Comparison of ENCODE assay signal across 16 cellular contexts in the genomic region with DNA sequence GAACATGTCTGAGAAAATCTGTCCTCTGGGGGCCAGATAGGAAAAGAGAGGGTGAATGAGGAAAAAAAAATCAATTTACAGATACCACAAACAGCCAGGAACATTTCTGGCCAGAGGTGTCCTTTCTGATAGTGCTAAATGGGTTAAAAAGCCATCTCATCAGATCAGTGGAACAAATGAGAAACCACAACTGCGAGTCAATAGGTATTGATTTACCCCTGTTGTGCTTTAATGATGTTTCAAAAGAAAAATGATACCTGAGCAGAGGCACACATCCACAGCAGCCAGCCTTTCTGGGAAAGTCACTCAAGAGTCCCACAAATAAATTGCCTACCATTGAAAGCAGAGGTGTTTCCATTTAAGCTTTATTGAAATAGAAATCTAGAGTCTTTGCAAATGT.
DNase-seq lines count a peak whose midpoint lies in the region; ATAC-seq, FAIRE-seq and TF ChIP-seq lines count a peak whose summit lies in the region.
"Had no signal": no experiment of that assay in that cellular context is flagged by ENCODE, and none has a peak within 500 bp of the region (broad histone marks: within the 10 kb centered on the region; RNA-seq: fewer than 3 reads in every experiment).

No MANE protein-coding gene starts in this region.

- intact Hi-C loops in GM12878 (cut with micrococcal nuclease; ENCODE audit: unreplicated experiment), result no loop called here

- peak; percentile 18 for FAIRE-seq in GM12878 (lab: Jason Lieb, UNC)
- FAIRE-seq: GM18507, H54 had no signal

- no peaks in the 10 kb centered on the region for H3K36me3 ChIP-seq in GM12878 (ENCODE audit: control insufficient read depth in 2 of 2, insufficient read depth in 2 of 2, low read length in 1 of 2)

- no peak overlapping the region for H3K27ac Mint-ChIP-seq in activated T-cell treated with anti-CD3 and anti-CD28 coated beads, Interleukin-2, amount 50 U/mL, for 72 hours
- no peak overlapping the region for H3K27ac Mint-ChIP-seq in stimulated activated naive CD8-positive, alpha-beta T cell treated with anti-CD3 and anti-CD28 coated beads, Interleukin-15, amount 100 ng/mL, for 72 hours
- H3K27ac Mint-ChIP-seq: CD14-positive monocyte; CD8-positive, alpha-beta T cell had no signal

- H3K4me1 Mint-ChIP-seq in activated T-cell treated with anti-CD3 and anti-CD28 coated beads, Interleukin-2, amount 50 U/mL, for 72 hours (ENCODE audit: low read depth), result peaks cover 22% of the 10 kb centered on the region
- peaks cover 34% of the 10 kb centered on the region for H3K4me1 Mint-ChIP-seq in stimulated activated naive CD8-positive, alpha-beta T cell treated with anti-CD3 and anti-CD28 coated beads, Interleukin-15, amount 100 ng/mL, for 72 hours

- no peaks in the 10 kb centered on the region for H3K9me3 Mint-ChIP-seq in activated T-cell treated with anti-CD3 and anti-CD28 coated beads, Interleukin-2, amount 50 U/mL, for 72 hours
- no peaks in the 10 kb centered on the region for H3K9me3 Mint-ChIP-seq in stimulated activated naive CD8-positive, alpha-beta T cell treated with anti-CD3 and anti-CD28 coated beads, Interleukin-15, amount 100 ng/mL, for 72 hours
- H3K9me3 Mint-ChIP-seq: CD14-positive monocyte; CD8-positive, alpha-beta T cell had no signal

- H3K4me3 ChIP-seq in GM12878, result no peak overlapping the region
- H3K4me3 ChIP-seq: GM23248 had no signal

- no peak for DNase-seq in activated T-cell treated with anti-CD3 and anti-CD28 coated beads, Interleukin-2, amount 50 U/mL, for 72 hours
- DNase-seq in activated T-cell treated with anti-CD3 and anti-CD28 coated beads for 4 hours (no peak), NCI-H748 (lab: John Stamatoyannopoulos, UW; ENCODE audit: unreplicated experiment) (peak; percentile 82), GM12878 (ENCODE audit: low read depth, low spot score) (no peak), 8988T (no peak)
- DNase-seq in stimulated activated naive CD8-positive, alpha-beta T cell treated with anti-CD3 and anti-CD28 coated beads, Interleukin-15, amount 100 ng/mL, for 72 hours, result no peak
- DNase-seq: CD8-positive, alpha-beta T cell; COR-L47; GM23248; IMR-90 had no signal

- H3K36me3 Mint-ChIP-seq in activated T-cell treated with anti-CD3 and anti-CD28 coated beads, Interleukin-2, amount 50 U/mL, for 72 hours (ENCODE audit: insufficient read depth in 2 of 2), result no peaks in the 10 kb centered on the region
- H3K36me3 Mint-ChIP-seq: CD14-positive monocyte; CD8-positive, alpha-beta T cell had no signal

- H3K9ac ChIP-seq in GM12878 (ENCODE audit: control insufficient read depth, insufficient read depth, low read length), result no peak overlapping the region
- H3K9ac ChIP-seq: GM23248 had no signal

- H3K4me2 ChIP-seq in GM12878 (ENCODE audit: control insufficient read depth, insufficient read depth), result no peak overlapping the region

- RAD21 ChIA-PET in GM12878 (lab: Charles Lee; ENCODE audit: unreplicated experiment), result no interaction called here

- peaks cover 2% of the 10 kb centered on the region in 2 experiments; a peak in 1 of 4 replicates for H3K27me3 ChIP-seq in GM12878 (replicated peaks in 1 of 2; ENCODE audit: control insufficient read depth in 2 of 2, insufficient read depth in 2 of 2, low read length in 1 of 2)

- 7% methylated on average over 1 of the region's 1 CpG for WGBS in GM12878 (ENCODE audit: insufficient coverage, insufficient replicate concordance, low lambda C conversion rate, missing lambda C conversion rate)

- no peak overlapping the region for H2AFZ ChIP-seq in GM12878 (ENCODE audit: control insufficient read depth, low read depth, low read length)
- H2AFZ ChIP-seq: GM23248 had no signal

- BruUV-seq in GM12878 (replicated peaks; lab: Mats Ljungman, UMichigan), result no TSS peak

- CTCF ChIA-PET in GM12878 (lab: Yijun Ruan, JAX), result no interaction called here

- no peak for TF ChIP-seq EP300 in GM12878 (IDR thresholded peaks at IDR 0.05; ENCODE audit: borderline replicate concordance in 1 of 2, control insufficient read depth in 1 of 2, low read depth in 2 of 2, low read length in 2 of 2)

- H4K20me1 ChIP-seq in GM12878 (ENCODE audit: control insufficient read depth, insufficient read depth), result no peaks in the 10 kb centered on the region

- SMC1A ChIA-PET in GM12878 (lab: Charles Lee; ENCODE audit: uncharacterized antibody, unreplicated experiment), result interaction anchor here (2.3 kb wide), 1 partner anchor 76 kb away, joined by 5 read pairs; no protein-coding TSS in a partner anchor

- no peak for TF ChIP-seq CTCF in GM12878 (IDR thresholded peaks at IDR 0.05 in 2 of 3, conservative IDR thresholded peaks at IDR 0.05 in 1 of 3; ENCODE audit: control insufficient read depth in 2 of 3, extremely low read depth in 1 of 3, insufficient read depth in 1 of 3, low read depth in 3 of 3, low read length in 3 of 3)

- no peak overlapping the region for H3K27ac ChIP-seq in GM12878 (ENCODE audit: control insufficient read depth, insufficient read depth)
- H3K27ac ChIP-seq: GM23248 had no signal

- H3K9me3 ChIP-seq in GM12878 (replicated peaks; ENCODE audit: control insufficient read depth, insufficient read depth, low read length), result no peaks in the 10 kb centered on the region

- in situ Hi-C loops in GM12878 (cut with MboI), result no loop called here

- H3K79me2 ChIP-seq in GM12878 (ENCODE audit: control insufficient read depth, insufficient read depth, low read length), result no peaks in the 10 kb centered on the region

- ATAC-seq in activated T-cell treated with anti-CD3 and anti-CD28 coated beads, Interleukin-2, amount 50 U/mL, for 72 hours (replicated peaks in 1 of 2), result peak; percentile 38 to 46
- ATAC-seq in GM12878 (no peak), HG03159 (IDR thresholded peaks at IDR 0.05; ENCODE audit: unreplicated experiment) (no peak), GM21737 (IDR thresholded peaks at IDR 0.05; ENCODE audit: unreplicated experiment) (no peak)
- peak; percentile 40 for ATAC-seq in stimulated activated naive CD8-positive, alpha-beta T cell treated with anti-CD3 and anti-CD28 coated beads, Interleukin-15, amount 100 ng/mL, for 72 hours
- ATAC-seq: CD8-positive, alpha-beta T cell; HCT116 had no signal

- no peaks in the 10 kb centered on the region for H3K4me1 ChIP-seq in GM12878 (ENCODE audit: control insufficient read depth, insufficient read depth, low read length)

- TF ChIP-seq POLR2A in GM12878 (IDR thresholded peaks at IDR 0.05; ENCODE audit: low read depth, low read length), result no peak

- peaks cover 10% of the 10 kb centered on the region for H3K27me3 Mint-ChIP-seq in activated T-cell treated with anti-CD3 and anti-CD28 coated beads, Interleukin-2, amount 50 U/mL, for 72 hours (ENCODE audit: low read depth)
- peaks cover 16% of the 10 kb centered on the region for H3K27me3 Mint-ChIP-seq in stimulated activated naive CD8-positive, alpha-beta T cell treated with anti-CD3 and anti-CD28 coated beads, Interleukin-15, amount 100 ng/mL, for 72 hours

- POLR2A ChIA-PET in GM12878 (lab: Charles Lee), result interaction anchor here (0.5 kb wide), 1 partner anchor 245 kb away, joined by 4 read pairs; no protein-coding TSS in a partner anchor

- TF ChIP-seq RAD21 in GM12878 (IDR thresholded peaks at IDR 0.05; ENCODE audit: insufficient read depth, low read depth, low read length), result no peak

- H3K4me3 Mint-ChIP-seq in activated T-cell treated with anti-CD3 and anti-CD28 coated beads, Interleukin-2, amount 50 U/mL, for 72 hours, result no peak overlapping the region
- H3K4me3 Mint-ChIP-seq in stimulated activated naive CD8-positive, alpha-beta T cell treated with anti-CD3 and anti-CD28 coated beads, Interleukin-15, amount 100 ng/mL, for 72 hours, result peak overlapping the region in 1 of 2 donors; percentile 1
- H3K4me3 Mint-ChIP-seq: CD14-positive monocyte; CD8-positive, alpha-beta T cell had no signal

TF ChIP-seq in GM12878, 131 proteins besides CTCF, POLR2A, EP300 and RAD21:
- no peak for TF ChIP-seq RFX5 (IDR thresholded peaks at IDR 0.05; ENCODE audit: low read depth, low read length)
- TF ChIP-seq, protein P1, sequence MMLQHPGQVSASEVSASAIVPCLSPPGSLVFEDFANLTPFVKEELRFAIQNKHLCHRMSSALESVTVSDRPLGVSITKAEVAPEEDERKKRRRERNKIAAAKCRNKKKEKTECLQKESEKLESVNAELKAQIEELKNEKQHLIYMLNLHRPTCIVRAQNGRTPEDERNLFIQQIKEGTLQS (IDR thresholded peaks at IDR 0.05; ENCODE audit: borderline replicate concordance, extremely low read depth, low read depth, low read length), result no peak
- TF ChIP-seq, protein P2, sequence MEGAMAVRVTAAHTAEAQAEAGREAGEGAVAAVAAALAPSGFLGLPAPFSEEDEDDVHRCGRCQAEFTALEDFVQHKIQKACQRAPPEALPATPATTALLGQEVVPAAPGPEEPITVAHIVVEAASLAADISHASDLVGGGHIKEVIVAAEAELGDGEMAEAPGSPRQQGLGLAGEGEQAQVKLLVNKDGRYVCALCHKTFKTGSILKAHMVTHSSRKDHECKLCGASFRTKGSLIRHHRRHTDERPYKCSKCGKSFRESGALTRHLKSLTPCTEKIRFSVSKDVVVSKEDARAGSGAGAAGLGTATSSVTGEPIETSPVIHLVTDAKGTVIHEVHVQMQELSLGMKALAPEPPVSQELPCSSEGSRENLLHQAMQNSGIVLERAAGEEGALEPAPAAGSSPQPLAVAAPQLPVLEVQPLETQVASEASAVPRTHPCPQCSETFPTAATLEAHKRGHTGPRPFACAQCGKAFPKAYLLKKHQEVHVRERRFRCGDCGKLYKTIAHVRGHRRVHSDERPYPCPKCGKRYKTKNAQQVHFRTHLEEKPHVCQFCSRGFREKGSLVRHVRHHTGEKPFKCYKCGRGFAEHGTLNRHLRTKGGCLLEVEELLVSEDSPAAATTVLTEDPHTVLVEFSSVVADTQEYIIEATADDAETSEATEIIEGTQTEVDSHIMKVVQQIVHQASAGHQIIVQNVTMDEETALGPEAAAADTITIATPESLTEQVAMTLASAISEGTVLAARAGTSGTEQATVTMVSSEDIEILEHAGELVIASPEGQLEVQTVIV (IDR thresholded peaks at IDR 0.05; ENCODE audit: borderline replicate concordance, partially characterized antibody), result no peak
- no peak for TF ChIP-seq PML (IDR thresholded peaks at IDR 0.05; ENCODE audit: low read length)
- TF ChIP-seq NR2F1 (conservative IDR thresholded peaks at IDR 0.05), result no peak
- TF ChIP-seq CBFB (IDR thresholded peaks at IDR 0.05; ENCODE audit: low read depth), result no peak
- TF ChIP-seq, protein P3, sequence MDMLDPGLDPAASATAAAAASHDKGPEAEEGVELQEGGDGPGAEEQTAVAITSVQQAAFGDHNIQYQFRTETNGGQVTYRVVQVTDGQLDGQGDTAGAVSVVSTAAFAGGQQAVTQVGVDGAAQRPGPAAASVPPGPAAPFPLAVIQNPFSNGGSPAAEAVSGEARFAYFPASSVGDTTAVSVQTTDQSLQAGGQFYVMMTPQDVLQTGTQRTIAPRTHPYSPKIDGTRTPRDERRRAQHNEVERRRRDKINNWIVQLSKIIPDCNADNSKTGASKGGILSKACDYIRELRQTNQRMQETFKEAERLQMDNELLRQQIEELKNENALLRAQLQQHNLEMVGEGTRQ (IDR thresholded peaks at IDR 0.05; ENCODE audit: borderline replicate concordance, low read depth, low read length), result no peak
- TF ChIP-seq ZNF207 (IDR thresholded peaks at IDR 0.05; ENCODE audit: borderline replicate concordance), result no peak
- no peak for TF ChIP-seq ESRRA (IDR thresholded peaks at IDR 0.05; ENCODE audit: low read length)

Comparison
In these comparisons a context has a peak if more than half of its experiments do, and no peak if none do; other contexts are left out.
1. ATAC-seq: peak in activated T-cell treated with anti-CD3 and anti-CD28 coated beads, Interleukin-2, amount 50 U/mL, for 72 hours (2 of 2) and stimulated activated naive CD8-positive, alpha-beta T cell treated with anti-CD3 and anti-CD28 coated beads, Interleukin-15, amount 100 ng/mL, for 72 hours (single experiment); none in GM12878 (single experiment), HG03159 (single experiment) and GM21737 (single experiment).